ENCODE assay signal across 1 cellular context in genomic region chr18:21600526-21601410, GRCh38.
TF ChIP-seq lines count a peak whose summit lies in the region.

Gene ESCO1, minus strand, starts transcription at chr18:21600704. Its CDS starts 25,861 bp downstream, at chr18:21574843.

TF ChIP-seq in HepG2, 621 proteins besides CTCF, POLR2A, EP300 and RAD21 (continued from another document and continues in another):
- TF ChIP-seq ZXDC (CRISPR knock-in tag; IDR thresholded peaks at IDR 0.05) (peak; percentile 91; the same call in 1 of the 2 replicates), ZBTB7B (CRISPR knock-in tag; IDR thresholded peaks at IDR 0.05) (peak; percentile 97), THAP9 (CRISPR knock-in tag; IDR thresholded peaks at IDR 0.05; ENCODE audit: borderline replicate concordance) (peak; percentile 88; the same call in 1 of the 2 replicates), TRIM22 (IDR thresholded peaks at IDR 0.05) (no peak), ZFX (CRISPR knock-in tag; IDR thresholded peaks at IDR 0.05; ENCODE audit: low read depth) (peak; percentile 66), PATZ1 (CRISPR knock-in tag; IDR thresholded peaks at IDR 0.05) (peak; percentile 55), DMAP1 (CRISPR knock-in tag; IDR thresholded peaks at IDR 0.05) (peak; percentile 88), ZNF431 (CRISPR knock-in tag; IDR thresholded peaks at IDR 0.05; ENCODE audit: borderline replicate concordance, low read depth) (peak; percentile 76), IRF1 (CRISPR knock-in tag; IDR thresholded peaks at IDR 0.05; ENCODE audit: low read depth) (no peak), ZNF362 (CRISPR knock-in tag; IDR thresholded peaks at IDR 0.05; ENCODE audit: borderline replicate concordance) (peak; percentile 72; the same call in 1 of the 2 replicates), ZNF670 (CRISPR knock-in tag; IDR thresholded peaks at IDR 0.05; ENCODE audit: borderline replicate concordance) (peak; percentile 87; the same call in 1 of the 2 replicates), EZH2 (conservative IDR thresholded peaks at IDR 0.05; ENCODE audit: low read depth, low read length) (no peak), HHEX (CRISPR knock-in tag; IDR thresholded peaks at IDR 0.05) (no peak), GTF2F1 (IDR thresholded peaks at IDR 0.05; ENCODE audit: low read length) (no peak), MLLT10 (CRISPR knock-in tag; IDR thresholded peaks at IDR 0.05) (no peak), NFATC3 (CRISPR knock-in tag; IDR thresholded peaks at IDR 0.05) (no peak), ZNF616 (CRISPR knock-in tag; IDR thresholded peaks at IDR 0.05; ENCODE audit: low read depth) (peak; percentile 80; the same call in 1 of the 2 replicates), SUZ12 (IDR thresholded peaks at IDR 0.05; ENCODE audit: low read depth, low read length) (no peak), ZNF547 (CRISPR knock-in tag; IDR thresholded peaks at IDR 0.05) (peak; percentile 18; the same call in 1 of the 2 replicates), DDIT3 (CRISPR knock-in tag; IDR thresholded peaks at IDR 0.05) (no peak; the same call in 1 of the 2 replicates), ZNF770 (CRISPR knock-in tag; IDR thresholded peaks at IDR 0.05) (peak; percentile 71), ZNF800 (CRISPR knock-in tag; IDR thresholded peaks at IDR 0.05) (peak; percentile 93), ZNF557 (CRISPR knock-in tag; IDR thresholded peaks at IDR 0.05) (no peak), PLRG1 (conservative IDR thresholded peaks at IDR 0.05) (no peak), FOXC1 (CRISPR knock-in tag; IDR thresholded peaks at IDR 0.05; ENCODE audit: borderline replicate concordance) (peak; percentile 86), ZNF280D (CRISPR knock-in tag; IDR thresholded peaks at IDR 0.05) (peak; percentile 98), PHB2 (IDR thresholded peaks at IDR 0.05; ENCODE audit: partially characterized antibody) (no peak), SNAPC5 (CRISPR knock-in tag; IDR thresholded peaks at IDR 0.05; ENCODE audit: borderline replicate concordance) (peak; percentile 64; the same call in 1 of the 2 replicates), ZNF607 (CRISPR knock-in tag; IDR thresholded peaks at IDR 0.05; ENCODE audit: borderline replicate concordance) (peak; percentile 86), NCOA1 (CRISPR knock-in tag; IDR thresholded peaks at IDR 0.05) (0 out of 2 replicates have a peak, but pooled peaks have one; percentile 19), ZNF564 (CRISPR knock-in tag; IDR thresholded peaks at IDR 0.05) (peak; percentile 88; the same call in 1 of the 2 replicates), CERS6 (CRISPR knock-in tag; IDR thresholded peaks at IDR 0.05) (no peak), ZNF414 (CRISPR knock-in tag; IDR thresholded peaks at IDR 0.05) (0 out of 2 replicates have a peak, but pooled peaks have one; percentile 13), ZNF510 (CRISPR knock-in tag; IDR thresholded peaks at IDR 0.05; ENCODE audit: low read depth) (peak; percentile 93; the same call in 1 of the 2 replicates)
